In the genomic region with DNA sequence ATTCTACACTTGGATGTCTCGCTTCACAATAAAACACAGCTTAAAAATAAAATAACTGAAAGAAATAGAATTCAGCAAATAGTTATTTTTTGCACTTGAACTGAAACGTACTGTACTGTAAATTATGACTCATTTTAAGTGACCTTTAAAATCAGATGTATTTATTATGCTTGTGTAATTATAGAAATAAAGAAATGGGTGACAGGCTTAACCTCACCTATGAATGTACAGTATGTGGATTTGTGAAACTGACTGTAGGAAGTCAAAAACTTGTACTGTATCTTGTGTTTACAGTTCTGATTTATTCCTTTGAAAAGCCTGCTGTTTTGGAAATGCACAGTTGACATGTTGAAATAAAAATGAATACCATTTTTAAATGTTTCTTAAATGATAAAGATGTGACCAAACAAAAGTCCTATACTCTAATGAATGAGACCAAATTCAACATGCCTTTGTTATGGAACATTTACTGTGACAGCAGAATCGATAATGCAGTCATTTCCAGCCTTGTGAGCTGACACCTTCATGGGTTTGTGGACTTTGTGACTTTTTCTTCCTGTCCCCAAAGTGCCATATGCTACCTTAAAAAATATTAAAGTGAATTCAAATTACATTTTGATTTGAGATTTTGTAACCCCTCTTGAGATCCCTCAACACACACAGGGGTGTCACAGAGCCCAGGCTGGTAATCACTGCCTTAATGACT, we compare ENCODE assay signal across 20 cellular contexts. TPM values are rescaled to one million over a fixed set of nuclear protein-coding genes. Genes with fewer than 3 reads are reported as not detected.
A peak's percentile ranks its signal among the peaks of the same experiment; 100 is the strongest.
DNase-seq lines count a peak whose midpoint lies in the region; ATAC-seq, FAIRE-seq and TF ChIP-seq lines count a peak whose summit lies in the region.
"Had no signal": no experiment of that assay in that cellular context is flagged by ENCODE, and none has a peak within 500 bp of the region (broad histone marks: within the 10 kb centered on the region; RNA-seq: fewer than 3 reads in every experiment).

No MANE protein-coding gene starts in this region.

- H3K36me3 ChIP-seq in testis (ENCODE audit: low read depth, missing control alignments) (no peaks in the 10 kb centered on the region), endodermal cell (ENCODE audit: control insufficient read depth, insufficient read depth, low read length) (no peaks in the 10 kb centered on the region)
- H3K36me3 ChIP-seq: brain microvascular endothelial cell had no signal

- TF ChIP-seq CTCF in A549 (IDR thresholded peaks at IDR 0.05) = no peak
- TF ChIP-seq CTCF in activated CD8-positive, alpha-beta T cell treated with anti-CD3 and anti-CD28 coated beads for 36 hours (IDR thresholded peaks at IDR 0.05) = no peak
- no peak for TF ChIP-seq CTCF in testis (IDR thresholded peaks at IDR 0.05)
- TF ChIP-seq CTCF in endodermal cell (conservative IDR thresholded peaks at IDR 0.05) = no peak

- H3K4me3 ChIP-seq in A549 = no peak overlapping the region
- no peak overlapping the region for H3K4me3 ChIP-seq in testis
- H3K4me3 ChIP-seq in endodermal cell (ENCODE audit: low read length) = no peak overlapping the region
- H3K4me3 ChIP-seq: PC-9, skin epidermis, stomach had no signal

- FAIRE-seq in A549 (lab: Jason Lieb, UNC) = no peak
- peak; percentile 61 for FAIRE-seq in GM12891 (lab: Jason Lieb, UNC)

- WGBS in A549 (ENCODE audit: missing lambda C conversion rate) = 51% methylated on average over 3 of the region's 3 CpGs
- 86 to 90% methylated on average over 3 of the region's 3 CpGs for WGBS in testis, 2 donors
- 80 to 91% methylated on average over 1 to 3 of the region's 3 CpGs for WGBS in endodermal cell (ENCODE audit: insufficient coverage in 1 of 2, insufficient read length in 1 of 2), 2 experiments

- intact Hi-C loops in activated CD8-positive, alpha-beta T cell treated with anti-CD3 and anti-CD28 coated beads for 36 hours (cut with micrococcal nuclease) = no loop called here
- intact Hi-C loops in testis (cut with DNase I; ENCODE audit: low total_unique reads) = no loop called here

- H3K36me3 Mint-ChIP-seq in activated CD8-positive, alpha-beta T cell treated with anti-CD3 and anti-CD28 coated beads for 36 hours (ENCODE audit: low read depth) = peaks cover 38% of the 10 kb centered on the region
- peaks cover 32% of the 10 kb centered on the region for H3K36me3 Mint-ChIP-seq in memory B cell
- H3K36me3 Mint-ChIP-seq in endodermal cell (ENCODE audit: low read depth) = no peaks in the 10 kb centered on the region

- H3K4me1 Mint-ChIP-seq in activated CD8-positive, alpha-beta T cell treated with anti-CD3 and anti-CD28 coated beads for 36 hours (ENCODE audit: low read depth) = peaks cover 11% of the 10 kb centered on the region
- H3K4me1 Mint-ChIP-seq in memory B cell (peaks cover 9% of the 10 kb centered on the region), endodermal cell (peaks cover 26% of the 10 kb centered on the region)

- H3K9me3 ChIP-seq in A549 (no peaks in the 10 kb centered on the region), testis (no peaks in the 10 kb centered on the region), endodermal cell (ENCODE audit: control insufficient read depth, low read length) (no peaks in the 10 kb centered on the region)
- H3K9me3 ChIP-seq: stomach had no signal

- peak overlapping the region; percentile 57 for H3K27ac Mint-ChIP-seq in activated CD8-positive, alpha-beta T cell treated with anti-CD3 and anti-CD28 coated beads for 36 hours
- H3K27ac Mint-ChIP-seq in memory B cell (peak overlapping the region; percentile 71), endodermal cell (no peak overlapping the region)
- H3K27ac Mint-ChIP-seq: activated T-helper 2 cell treated with anti-CD3 and anti-CD28 coated beads, Interferon-gamma antibody, Interleukin-2, Interleukin-4, amounts not matched to agents 10 μg/mL and 5 μg/mL and 100 μg/mL, durations not matched to agents 14 hours and 24 hours and 36 hours; H9 had no signal

- H3K27ac ChIP-seq in A549 = peak overlapping the region in 1 of 2 experiments; percentile 47; a peak in 1 of 6 replicates
- H3K27ac ChIP-seq in testis = no peak overlapping the region
- no peak overlapping the region for H3K27ac ChIP-seq in endodermal cell (ENCODE audit: low read depth, low read length)
- H3K27ac ChIP-seq: brain microvascular endothelial cell, C4-2B, PC-9 had no signal

- CTCF ChIA-PET in A549 (lab: Yijun Ruan, JAX) = interaction anchor here (0.7 to 1.7 kb wide), 5 partner anchors 8 to 387 kb away, joined by 3 to 6 read pairs (median 3); no protein-coding TSS in a partner anchor
- CTCF ChIA-PET in activated CD8-positive, alpha-beta T cell treated with anti-CD3 and anti-CD28 coated beads for 36 hours (lab: Charles Lee) = interaction anchor here (1.2 to 1.6 kb wide), 2 partner anchors 12 to 177 kb away, joined by 4 to 5 read pairs; no protein-coding TSS in a partner anchor

- peak overlapping the region; percentile 44 for H3K4me2 ChIP-seq in A549
- H3K4me2 ChIP-seq: PC-9 had no signal

- H3K9me3 Mint-ChIP-seq in activated CD8-positive, alpha-beta T cell treated with anti-CD3 and anti-CD28 coated beads for 36 hours = no peaks in the 10 kb centered on the region
- H3K9me3 Mint-ChIP-seq in memory B cell (no peaks in the 10 kb centered on the region), endodermal cell (no peaks in the 10 kb centered on the region)
- H3K9me3 Mint-ChIP-seq: activated T-helper 2 cell treated with anti-CD3 and anti-CD28 coated beads, Interferon-gamma antibody, Interleukin-2, Interleukin-4, amounts not matched to agents 10 μg/mL and 5 μg/mL and 100 μg/mL, durations not matched to agents 14 hours and 24 hours and 36 hours; H9 had no signal

- H3K4me1 ChIP-seq in A549 (peaks cover 52% of the 10 kb centered on the region), testis (no peaks in the 10 kb centered on the region), endodermal cell (ENCODE audit: control insufficient read depth, insufficient read depth, low read length) (no peaks in the 10 kb centered on the region)

- H3K9ac ChIP-seq in endodermal cell (ENCODE audit: extremely low read depth, low read length, poor library complexity, severe bottlenecking) = no peak overlapping the region

- TF ChIP-seq POLR2A in A549 (IDR thresholded peaks at IDR 0.05; ENCODE audit: low read length) (no peak), GM12891 (IDR thresholded peaks at IDR 0.05; ENCODE audit: low read depth, low read length) (no peak), testis (IDR thresholded peaks at IDR 0.05) (no peak)

- TF ChIP-seq EP300 in A549 (IDR thresholded peaks at IDR 0.05) = no peak

- no peak overlapping the region for H3K4me3 Mint-ChIP-seq in activated CD8-positive, alpha-beta T cell treated with anti-CD3 and anti-CD28 coated beads for 36 hours
- no peak overlapping the region for H3K4me3 Mint-ChIP-seq in memory B cell
- no peak overlapping the region for H3K4me3 Mint-ChIP-seq in endodermal cell
- H3K4me3 Mint-ChIP-seq: H9 had no signal

- DNase-seq in A549 (ENCODE audit: low read depth in 1 of 2, low spot score in 1 of 2) (no peak), GM12891 (ENCODE audit: insufficient read length, low spot score) (no peak), memory B cell (ENCODE audit: low spot score in 2 of 2) (no peak), testis (no peak), endodermal cell (no peak), ACHN (no peak)
- no peak for DNase-seq in activated CD8-positive, alpha-beta T cell treated with anti-CD3 and anti-CD28 coated beads for 36 hours
- DNase-seq: brain microvascular endothelial cell; effector memory CD4-positive, alpha-beta T cell; H9; KBM-7; NCI-H187; PC-9; SHP77; stimulated activated CD4-positive, alpha-beta T cell treated with anti-CD3 and anti-CD28 coated beads, Interleukin-4, amount 100 ng/mL, for 1 hour; stomach had no signal

- H3K27me3 Mint-ChIP-seq in activated CD8-positive, alpha-beta T cell treated with anti-CD3 and anti-CD28 coated beads for 36 hours = no peaks in the 10 kb centered on the region
- no peaks in the 10 kb centered on the region for H3K27me3 Mint-ChIP-seq in memory B cell
- H3K27me3 Mint-ChIP-seq in endodermal cell (ENCODE audit: insufficient read depth) = no peaks in the 10 kb centered on the region

- POLR2A ChIA-PET in A549 (lab: Yijun Ruan, JAX) = interaction anchor here (0.5 kb wide), 1 partner anchor 15 kb away, joined by 3 read pairs; no protein-coding TSS in a partner anchor
- POLR2A ChIA-PET in activated CD8-positive, alpha-beta T cell treated with anti-CD3 and anti-CD28 coated beads for 36 hours (lab: Charles Lee) = interaction anchor here (0.7 to 1.7 kb wide), 2 partner anchors 13 to 65 kb away, joined by 3 to 5 read pairs; no protein-coding TSS in a partner anchor

- no peak for TF ChIP-seq RAD21 in A549 (conservative IDR thresholded peaks at IDR 0.05 in 1 of 2, IDR thresholded peaks at IDR 0.05 in 1 of 2)

- no peak for ATAC-seq in A549
- peak; percentile 49 for ATAC-seq in activated CD8-positive, alpha-beta T cell treated with anti-CD3 and anti-CD28 coated beads for 36 hours
- ATAC-seq in memory B cell (ENCODE audit: low read depth) = no peak
- ATAC-seq in HG03520 (IDR thresholded peaks at IDR 0.05; ENCODE audit: unreplicated experiment) = no peak

- in situ Hi-C loops in ACHN (cut with HindIII; ENCODE audit: low pct_ligation_motif_present, low pct_unique_long_range_greater_than_20kb, low sequenced_read_pairs) = no loop called here

- H3K27me3 ChIP-seq in testis = no peaks in the 10 kb centered on the region
- no peaks in the 10 kb centered on the region for H3K27me3 ChIP-seq in endodermal cell (ENCODE audit: control insufficient read depth, insufficient read depth, low read length, poor library complexity, severe bottlenecking)
- H3K27me3 ChIP-seq: brain microvascular endothelial cell, stomach had no signal

TF ChIP-seq in A549, 52 proteins besides CTCF, POLR2A, EP300 and RAD21:
- no peak for TF ChIP-seq FOSL2 (IDR thresholded peaks at IDR 0.05)
- TF ChIP-seq FOSL2 (CRISPR knock-in tag; IDR thresholded peaks at IDR 0.05) = peak; percentile 38; the same call in 1 of the 2 replicates
- TF ChIP-seq PHF8 (IDR thresholded peaks at IDR 0.05; ENCODE audit: borderline replicate concordance, low read depth) = no peak

TF ChIP-seq in GM12891, 5 proteins besides CTCF, POLR2A, EP300 and RAD21 (continues in another document):
- TF ChIP-seq POLR2AphosphoS5 (IDR thresholded peaks at IDR 0.05; ENCODE audit: low read depth, low read length) = no peak
- no peak for TF ChIP-seq PAX5 (IDR thresholded peaks at IDR 0.05; ENCODE audit: insufficient read depth, low read length, severe bottlenecking)

RNA-seq across cellular contexts. Expression of a gene that starts 32.7 kb away (rescaled TPM):
- polyA plus RNA-seq in A549 (2011; rRNA removed) (10.1 and 22.0 TPM in 2 replicates), A549 (2017; fragmentation: RNase III; extraction: RNeasy Plus Mini Kit Qiagen cat#74134 plus additional on column Dnase treatment) (7.1 to 8.1 TPM (median 7.2 TPM) in 3 replicates), testis (ENCODE audit: insufficient read depth, low read depth, low replicate concordance) (32.0 TPM)
- polyA plus RNA-seq in A549 (2012; cell fraction: cytosol; rRNA removed) = 2.7 and 3.2 TPM in 2 replicates
- polyA plus RNA-seq in A549 (2012; cell fraction: nucleus; rRNA removed) = 1.2 and 2.0 TPM in 2 replicates
- 22.8 and 24.1 TPM in 2 replicates for polyA minus RNA-seq in A549 (2011; rRNA and poly(A)+ RNA removed)
- polyA plus RNA-seq in GM12891 (2012; ENCODE audit: low read depth, missing spikeins) = 4.1 TPM
- 10 to 100 TPM; 17.2 to 19.5 TPM for total RNA-seq in activated CD8-positive, alpha-beta T cell treated with anti-CD3 and anti-CD28 coated beads for 36 hours
- total RNA-seq in testis (10 to 100 TPM in 1 of 2 donors, 1 to 10 TPM in 1; 8.1 to 16.8 TPM), endodermal cell (10 to 100 TPM in 1 of 2 donors, 1 to 10 TPM in 1; 7.2 to 11.3 TPM)
- 3.6 TPM for polyA plus RNA-seq in endodermal cell (2013, experiment 1 of 2)
- 2.5 TPM for polyA plus RNA-seq in endodermal cell (2013, experiment 2 of 2)
